Comparison of ENCODE assay signal across 8 cellular contexts in genomic region chr19:39405930-39406655, GRCh38. TPM values are rescaled to one million over a fixed set of nuclear protein-coding genes. Genes with fewer than 3 reads are reported as not detected.
DNase-seq lines count a peak whose midpoint lies in the region; ATAC-seq and TF ChIP-seq lines count a peak whose summit lies in the region.

No MANE protein-coding gene starts in this region.

- DNase-seq in SK-N-SH (no peak), natural killer cell (peak; percentile 72), NCI-H526 treated with DMSO at 0.1 percent for 48 hours (lab: John Stamatoyannopoulos, UW) (no peak)
- DNase-seq in activated CD4-positive, alpha-beta T cell treated with anti-CD3 and anti-CD28 coated beads for 36 hours = peak; percentile 93
- peak; percentile 83 to 85 for DNase-seq in stimulated activated naive CD8-positive, alpha-beta T cell treated with anti-CD3 and anti-CD28 coated beads, Interleukin-15, amount 100 ng/mL, for 72 hours

- 27% methylated on average over 22 of the region's 22 CpGs for WGBS in SK-N-SH (ENCODE audit: low lambda C conversion rate)

- H3K4me3 ChIP-seq in SK-N-SH (ENCODE audit: low read depth in 2 of 2, low read length in 1 of 2) (peak overlapping the region; percentile 82 to 98; a peak in 3 of 4 replicates), duodenal mucosa (ENCODE audit: low read depth in 1 of 2, low read length in 2 of 2) (peak overlapping the region; percentile 76 to 95)

- peaks cover 19% of the 10 kb centered on the region for H4K20me1 ChIP-seq in SK-N-SH (ENCODE audit: insufficient read depth)

- H3K36me3 Mint-ChIP-seq in activated CD4-positive, alpha-beta T cell treated with anti-CD3 and anti-CD28 coated beads for 36 hours (ENCODE audit: low read depth) = peaks cover 27% of the 10 kb centered on the region
- H3K36me3 Mint-ChIP-seq in natural killer cell = peaks cover 7% of the 10 kb centered on the region

- H3K9me2 ChIP-seq in SK-N-SH = no peaks in the 10 kb centered on the region

- no peaks in the 10 kb centered on the region for H3K27me3 ChIP-seq in SK-N-SH (ENCODE audit: insufficient read depth)
- no peaks in the 10 kb centered on the region for H3K27me3 ChIP-seq in duodenal mucosa (ENCODE audit: control insufficient read depth in 1 of 2, insufficient read depth in 2 of 2, low read length in 2 of 2)

- peak overlapping the region; percentile 88 for H3K27ac Mint-ChIP-seq in activated CD4-positive, alpha-beta T cell treated with anti-CD3 and anti-CD28 coated beads for 36 hours
- H3K27ac Mint-ChIP-seq in natural killer cell = peak overlapping the region; percentile 96 to 97
- peak overlapping the region; percentile 0 to 67 for H3K27ac Mint-ChIP-seq in stimulated activated naive CD8-positive, alpha-beta T cell treated with anti-CD3 and anti-CD28 coated beads, Interleukin-15, amount 100 ng/mL, for 72 hours

- no peak for TF ChIP-seq CTCF in SK-N-SH (IDR thresholded peaks at IDR 0.05)
- TF ChIP-seq CTCF in natural killer cell (IDR thresholded peaks at IDR 0.05) = no peak

- no peaks in the 10 kb centered on the region for H3K27me3 Mint-ChIP-seq in activated CD4-positive, alpha-beta T cell treated with anti-CD3 and anti-CD28 coated beads for 36 hours
- no peaks in the 10 kb centered on the region for H3K27me3 Mint-ChIP-seq in natural killer cell (ENCODE audit: low read depth in 2 of 2)
- H3K27me3 Mint-ChIP-seq in stimulated activated naive CD8-positive, alpha-beta T cell treated with anti-CD3 and anti-CD28 coated beads, Interleukin-15, amount 100 ng/mL, for 72 hours = no peaks in the 10 kb centered on the region

- H3K36me3 ChIP-seq in SK-N-SH (replicated peaks in 1 of 2; ENCODE audit: control insufficient read depth in 1 of 2, insufficient read depth in 2 of 2, low read length in 1 of 2) (peaks cover 0 to 7% of the 10 kb centered on the region in 2 experiments), duodenal mucosa (ENCODE audit: control insufficient read depth in 1 of 2, insufficient read depth in 2 of 2, low read length in 2 of 2) (peaks cover 14 to 20% of the 10 kb centered on the region in 2 donors)

- H3K27ac ChIP-seq in SK-N-SH (ENCODE audit: low read depth in 2 of 2, low read length in 1 of 2) (peak overlapping the region; percentile 39 to 91), duodenal mucosa (ENCODE audit: low read depth, low read length) (peak overlapping the region; percentile 94)

- no peaks in the 10 kb centered on the region for H3K9me3 Mint-ChIP-seq in activated CD4-positive, alpha-beta T cell treated with anti-CD3 and anti-CD28 coated beads for 36 hours (ENCODE audit: low read depth)
- no peaks in the 10 kb centered on the region for H3K9me3 Mint-ChIP-seq in natural killer cell
- no peaks in the 10 kb centered on the region for H3K9me3 Mint-ChIP-seq in stimulated activated naive CD8-positive, alpha-beta T cell treated with anti-CD3 and anti-CD28 coated beads, Interleukin-15, amount 100 ng/mL, for 72 hours

- TF ChIP-seq RAD21 in SK-N-SH (IDR thresholded peaks at IDR 0.05; ENCODE audit: low read length) = no peak

- POLR2A ChIA-PET in SK-N-SH (lab: Yijun Ruan, JAX) = interaction anchor here (0.9 to 2.5 kb wide), 3 partner anchors 8 to 29 kb away, joined by 3 to 12 read pairs (median 4); partner anchors contain the start of genes MED29, PAF1 and RPS16
- POLR2A ChIA-PET in activated CD4-positive, alpha-beta T cell treated with anti-CD3 and anti-CD28 coated beads for 36 hours (lab: Charles Lee) = interaction anchor here (0.7 to 4.0 kb wide), 6 partner anchors 8 to 540 kb away, joined by 3 to 42 read pairs (median 6); partner anchors contain the start of genes MED29, PAF1, RPS16 and SAMD4B

- H3F3A ChIP-seq in SK-N-SH (replicated peaks; ENCODE audit: insufficient read depth) = peaks cover 47% of the 10 kb centered on the region

- CTCF ChIA-PET in SK-N-SH (lab: Yijun Ruan, JAX) = interaction anchor here (1.0 to 3.9 kb wide), 2 partner anchors 8 to 126 kb away, joined by 3 to 52 read pairs; partner anchors contain the start of gene EID2B
- CTCF ChIA-PET in activated CD4-positive, alpha-beta T cell treated with anti-CD3 and anti-CD28 coated beads for 36 hours (lab: Charles Lee) = interaction anchor here (4.6 to 5.9 kb wide), 2 partner anchors 8 to 15 kb away, joined by 21 to 34 read pairs; partner anchors contain the start of genes MED29 and PAF1

- peak overlapping the region; percentile 73 for H3K4me3 Mint-ChIP-seq in activated CD4-positive, alpha-beta T cell treated with anti-CD3 and anti-CD28 coated beads for 36 hours
- peak overlapping the region; percentile 85 for H3K4me3 Mint-ChIP-seq in natural killer cell
- H3K4me3 Mint-ChIP-seq in stimulated activated naive CD8-positive, alpha-beta T cell treated with anti-CD3 and anti-CD28 coated beads, Interleukin-15, amount 100 ng/mL, for 72 hours = peak overlapping the region; percentile 80 to 90

- ATAC-seq in SK-N-SH treated with all-trans-retinoic acid at 6 μM for 48 hours = no peak
- ATAC-seq in activated CD4-positive, alpha-beta T cell treated with anti-CD3 and anti-CD28 coated beads for 36 hours = peak; percentile 7
- peak in 2 of 3 donors; percentile 2 to 4 for ATAC-seq in natural killer cell
- ATAC-seq in stimulated activated naive CD8-positive, alpha-beta T cell treated with anti-CD3 and anti-CD28 coated beads, Interleukin-15, amount 100 ng/mL, for 72 hours = peak; percentile 23
- no peak for ATAC-seq in GM18502 (IDR thresholded peaks at IDR 0.05; ENCODE audit: poor library complexity, unreplicated experiment)

- peaks cover 51% of the 10 kb centered on the region for H3K4me1 Mint-ChIP-seq in activated CD4-positive, alpha-beta T cell treated with anti-CD3 and anti-CD28 coated beads for 36 hours
- H3K4me1 Mint-ChIP-seq in natural killer cell = peaks cover 60 to 80% of the 10 kb centered on the region in 2 donors
- H3K4me1 Mint-ChIP-seq in stimulated activated naive CD8-positive, alpha-beta T cell treated with anti-CD3 and anti-CD28 coated beads, Interleukin-15, amount 100 ng/mL, for 72 hours = peaks cover 78% of the 10 kb centered on the region

- H3K9me3 ChIP-seq in SK-N-SH (no peaks in the 10 kb centered on the region), duodenal mucosa (ENCODE audit: control insufficient read depth in 1 of 2, low read length in 2 of 2) (no peaks in the 10 kb centered on the region)

- intact Hi-C loops in activated CD4-positive, alpha-beta T cell treated with anti-CD3 and anti-CD28 coated beads for 36 hours (cut with DNase I, micrococcal nuclease) = loop anchor here in 1 of 2 experiments (10.0 kb wide), 1 partner anchor 1209 kb away; no protein-coding TSS in a partner anchor
- intact Hi-C loops in natural killer cell (cut with micrococcal nuclease) = no loop called here

- H3K79me2 ChIP-seq in SK-N-SH (ENCODE audit: insufficient read depth) = peaks cover 28% of the 10 kb centered on the region

- peaks cover 37 to 39% of the 10 kb centered on the region in 2 experiments; a peak in 3 of 4 replicates for H3K4me1 ChIP-seq in SK-N-SH (ENCODE audit: control insufficient read depth in 1 of 2, insufficient read depth in 2 of 2, low read depth in 1 of 2, low read length in 1 of 2)
- peaks cover 33 to 47% of the 10 kb centered on the region in 2 donors for H3K4me1 ChIP-seq in duodenal mucosa (ENCODE audit: control insufficient read depth in 1 of 2, insufficient read depth in 2 of 2, low read length in 2 of 2)

- no peak overlapping the region for H2AFZ ChIP-seq in SK-N-SH (ENCODE audit: low read depth)

- peak overlapping the region; percentile 92 for H3K4me2 ChIP-seq in SK-N-SH

- H3K9ac ChIP-seq in SK-N-SH (peak overlapping the region; percentile 97), duodenal mucosa (ENCODE audit: low read depth in 1 of 2, low read length in 2 of 2) (peak overlapping the region; percentile 87 to 100)

- no peak for TF ChIP-seq EP300 in SK-N-SH (IDR thresholded peaks at IDR 0.05; ENCODE audit: borderline replicate concordance in 1 of 2, low read depth in 1 of 2, low read length in 1 of 2)

RNA-seq across cellular contexts. Expression of gene ZFP36, which starts 0.6 kb away (rescaled TPM):
- polyA plus RNA-seq in SK-N-SH (2012; rRNA removed) = 19.7 and 49.3 TPM in 2 replicates
- 21.0 and 26.5 TPM in 2 replicates for polyA plus RNA-seq in SK-N-SH (2012; cell fraction: cytosol; rRNA removed)
- 127 and 135 TPM in 2 replicates for polyA plus RNA-seq in SK-N-SH (2012; cell fraction: nucleus; rRNA removed)
- 10 to 100 TPM; 69.1 to 69.3 TPM for total RNA-seq in activated CD4-positive, alpha-beta T cell treated with anti-CD3 and anti-CD28 coated beads for 36 hours
- total RNA-seq in natural killer cell = 1,000 to 10,000 TPM; 1,232 to 2,074 (median 1,769) TPM

RNA-seq across cellular contexts. Expression of gene PLEKHG2, which starts 6.4 kb away (rescaled TPM):
- polyA plus RNA-seq in SK-N-SH (2012; rRNA removed) = 13.6 and 13.8 TPM in 2 replicates
- 2.8 and 4.6 TPM in 2 replicates for polyA plus RNA-seq in SK-N-SH (2012; cell fraction: cytosol; rRNA removed)
- polyA plus RNA-seq in SK-N-SH (2012; cell fraction: nucleus; rRNA removed) = 85.4 and 89.2 TPM in 2 replicates
- 10 to 100 TPM; 46.0 to 65.5 TPM for total RNA-seq in activated CD4-positive, alpha-beta T cell treated with anti-CD3 and anti-CD28 coated beads for 36 hours
- 100 to 1,000 TPM in 1 of 3 donors, 10 to 100 TPM in 2; 70.2 to 129 (median 80.7) TPM for total RNA-seq in natural killer cell

RNA-seq across cellular contexts. Expression of gene MED29, which starts 14.9 kb away (rescaled TPM):
- 32.0 and 33.1 TPM in 2 replicates for polyA plus RNA-seq in SK-N-SH (2012; rRNA removed)
- 23.5 and 29.6 TPM in 2 replicates for polyA plus RNA-seq in SK-N-SH (2012; cell fraction: cytosol; rRNA removed)
- polyA plus RNA-seq in SK-N-SH (2012; cell fraction: nucleus; rRNA removed) = 21.0 and 21.9 TPM in 2 replicates
- 10 to 100 TPM; 24.0 to 34.6 TPM for total RNA-seq in activated CD4-positive, alpha-beta T cell treated with anti-CD3 and anti-CD28 coated beads for 36 hours
- total RNA-seq in natural killer cell = 10 to 100 TPM; 37.5 to 49.1 (median 45.9) TPM

RNA-seq across cellular contexts. Expression of gene PAF1, which starts 15.2 kb away (rescaled TPM):
- 57.6 and 65.3 TPM in 2 replicates for polyA plus RNA-seq in SK-N-SH (2012; rRNA removed)
- 55.9 and 65.2 TPM in 2 replicates for polyA plus RNA-seq in SK-N-SH (2012; cell fraction: cytosol; rRNA removed)
- polyA plus RNA-seq in SK-N-SH (2012; cell fraction: nucleus; rRNA removed) = 76.8 and 79.5 TPM in 2 replicates
- total RNA-seq in activated CD4-positive, alpha-beta T cell treated with anti-CD3 and anti-CD28 coated beads for 36 hours = 10 to 100 TPM; 40.4 to 54.2 TPM
- total RNA-seq in natural killer cell = 10 to 100 TPM; 54.3 to 80.9 (median 68.3) TPM

RNA-seq across cellular contexts. Expression of gene RPS16, which starts 29.7 kb away (rescaled TPM):
- polyA plus RNA-seq in SK-N-SH (2012; rRNA removed) = 5,038 and 7,541 TPM in 2 replicates
- polyA plus RNA-seq in SK-N-SH (2012; cell fraction: cytosol; rRNA removed) = 3,850 and 5,242 TPM in 2 replicates
- 1,787 and 2,864 TPM in 2 replicates for polyA plus RNA-seq in SK-N-SH (2012; cell fraction: nucleus; rRNA removed)
- 1,000 to 10,000 TPM; 3,146 to 3,331 TPM for total RNA-seq in activated CD4-positive, alpha-beta T cell treated with anti-CD3 and anti-CD28 coated beads for 36 hours
- total RNA-seq in natural killer cell = 1,000 to 10,000 TPM; 1,227 to 1,543 (median 1,399) TPM

Comparison
In these comparisons a context has a peak if more than half of its experiments do, and no peak if none do; other contexts are left out.
1. DNase-seq: peak in activated CD4-positive, alpha-beta T cell treated with anti-CD3 and anti-CD28 coated beads for 36 hours (single experiment), natural killer cell (single experiment) and stimulated activated naive CD8-positive, alpha-beta T cell treated with anti-CD3 and anti-CD28 coated beads, Interleukin-15, amount 100 ng/mL, for 72 hours (2 of 2); none in SK-N-SH (single experiment) and NCI-H526 treated with DMSO at 0.1 percent for 48 hours (single experiment).
2. ATAC-seq: peak in activated CD4-positive, alpha-beta T cell treated with anti-CD3 and anti-CD28 coated beads for 36 hours (single experiment), natural killer cell (2 of 3) and stimulated activated naive CD8-positive, alpha-beta T cell treated with anti-CD3 and anti-CD28 coated beads, Interleukin-15, amount 100 ng/mL, for 72 hours (single experiment); none in SK-N-SH treated with all-trans-retinoic acid at 6 μM for 48 hours (single experiment) and GM18502 (single experiment).
3. H3K27ac Mint-ChIP-seq: peak in every context shown above with its lines; median percentile 96 in natural killer cell; 88 in activated CD4-positive, alpha-beta T cell treated with anti-CD3 and anti-CD28 coated beads for 36 hours; 34 in stimulated activated naive CD8-positive, alpha-beta T cell treated with anti-CD3 and anti-CD28 coated beads, Interleukin-15, amount 100 ng/mL, for 72 hours.
4. RNA of gene ZFP36, which starts 0.6 kb away (total RNA-seq): 1,232 to 2,074 TPM in natural killer cell; 69.1 to 69.3 TPM in activated CD4-positive, alpha-beta T cell treated with anti-CD3 and anti-CD28 coated beads for 36 hours; every median in the first group is over 10 times any median in the second.
5. Peak in every context shown above with its lines, with median percentiles within 50 percentile points of each other: H3K4me3 Mint-ChIP-seq.